Comparison of ENCODE assay signal across 3 cellular contexts in genomic region chr11:120793150-120793549, GRCh38.
"Had no signal": no experiment of that assay in that cellular context is flagged by ENCODE, and none has a peak within 500 bp of the region (broad histone marks: within the 10 kb centered on the region; RNA-seq: fewer than 3 reads in every experiment).

No MANE protein-coding gene starts in this region.

- ATAC-seq: GM12878 had no signal

- H3K4me3 ChIP-seq: GM12878 had no signal

- DNase-seq: GDM1, GF-D8 had no signal
